In the genomic region with DNA sequence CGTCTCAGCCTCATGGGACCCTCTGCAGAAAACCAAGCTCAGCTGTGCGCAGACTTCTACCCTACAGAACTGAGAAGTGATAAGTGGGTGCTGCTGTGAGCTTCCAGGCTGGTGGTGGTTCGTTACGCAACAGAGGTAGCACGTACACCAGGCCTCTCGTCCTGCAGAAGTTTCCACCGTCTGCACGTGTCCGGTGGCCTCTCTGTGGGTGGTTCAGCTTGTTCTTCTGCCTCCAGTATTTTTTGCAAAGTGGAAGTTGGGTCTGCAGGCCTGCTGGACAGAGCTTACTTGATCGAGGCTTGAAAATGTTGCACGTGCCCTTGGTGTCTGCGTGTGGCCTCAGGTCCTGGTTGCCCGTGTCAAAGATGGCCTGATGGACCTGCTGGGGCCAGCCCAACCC, we compare ENCODE assay signal across 1 cellular context.
TF ChIP-seq lines count a peak whose summit lies in the region.

No MANE protein-coding gene starts in this region.

TF ChIP-seq in HepG2, 621 proteins besides CTCF, POLR2A, EP300 and RAD21 (continued from another document):
- TF ChIP-seq ARID3A (IDR thresholded peaks at IDR 0.05; ENCODE audit: low read depth, low read length) (no peak), SP1 (IDR thresholded peaks at IDR 0.05) (no peak), SP1 (CRISPR knock-in tag; IDR thresholded peaks at IDR 0.05) (no peak), ZNF235 (CRISPR knock-in tag; IDR thresholded peaks at IDR 0.05; ENCODE audit: borderline replicate concordance) (no peak), CHD2 (IDR thresholded peaks at IDR 0.05; ENCODE audit: low read depth, low read length) (no peak)
- TF ChIP-seq, protein P1, sequence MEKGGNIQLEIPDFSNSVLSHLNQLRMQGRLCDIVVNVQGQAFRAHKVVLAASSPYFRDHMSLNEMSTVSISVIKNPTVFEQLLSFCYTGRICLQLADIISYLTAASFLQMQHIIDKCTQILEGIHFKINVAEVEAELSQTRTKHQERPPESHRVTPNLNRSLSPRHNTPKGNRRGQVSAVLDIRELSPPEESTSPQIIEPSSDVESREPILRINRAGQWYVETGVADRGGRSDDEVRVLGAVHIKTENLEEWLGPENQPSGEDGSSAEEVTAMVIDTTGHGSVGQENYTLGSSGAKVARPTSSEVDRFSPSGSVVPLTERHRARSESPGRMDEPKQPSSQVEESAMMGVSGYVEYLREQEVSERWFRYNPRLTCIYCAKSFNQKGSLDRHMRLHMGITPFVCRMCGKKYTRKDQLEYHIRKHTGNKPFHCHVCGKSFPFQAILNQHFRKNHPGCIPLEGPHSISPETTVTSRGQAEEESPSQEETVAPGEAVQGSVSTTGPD (CRISPR knock-in tag; IDR thresholded peaks at IDR 0.05), result no peak
- TF ChIP-seq, protein P2, sequence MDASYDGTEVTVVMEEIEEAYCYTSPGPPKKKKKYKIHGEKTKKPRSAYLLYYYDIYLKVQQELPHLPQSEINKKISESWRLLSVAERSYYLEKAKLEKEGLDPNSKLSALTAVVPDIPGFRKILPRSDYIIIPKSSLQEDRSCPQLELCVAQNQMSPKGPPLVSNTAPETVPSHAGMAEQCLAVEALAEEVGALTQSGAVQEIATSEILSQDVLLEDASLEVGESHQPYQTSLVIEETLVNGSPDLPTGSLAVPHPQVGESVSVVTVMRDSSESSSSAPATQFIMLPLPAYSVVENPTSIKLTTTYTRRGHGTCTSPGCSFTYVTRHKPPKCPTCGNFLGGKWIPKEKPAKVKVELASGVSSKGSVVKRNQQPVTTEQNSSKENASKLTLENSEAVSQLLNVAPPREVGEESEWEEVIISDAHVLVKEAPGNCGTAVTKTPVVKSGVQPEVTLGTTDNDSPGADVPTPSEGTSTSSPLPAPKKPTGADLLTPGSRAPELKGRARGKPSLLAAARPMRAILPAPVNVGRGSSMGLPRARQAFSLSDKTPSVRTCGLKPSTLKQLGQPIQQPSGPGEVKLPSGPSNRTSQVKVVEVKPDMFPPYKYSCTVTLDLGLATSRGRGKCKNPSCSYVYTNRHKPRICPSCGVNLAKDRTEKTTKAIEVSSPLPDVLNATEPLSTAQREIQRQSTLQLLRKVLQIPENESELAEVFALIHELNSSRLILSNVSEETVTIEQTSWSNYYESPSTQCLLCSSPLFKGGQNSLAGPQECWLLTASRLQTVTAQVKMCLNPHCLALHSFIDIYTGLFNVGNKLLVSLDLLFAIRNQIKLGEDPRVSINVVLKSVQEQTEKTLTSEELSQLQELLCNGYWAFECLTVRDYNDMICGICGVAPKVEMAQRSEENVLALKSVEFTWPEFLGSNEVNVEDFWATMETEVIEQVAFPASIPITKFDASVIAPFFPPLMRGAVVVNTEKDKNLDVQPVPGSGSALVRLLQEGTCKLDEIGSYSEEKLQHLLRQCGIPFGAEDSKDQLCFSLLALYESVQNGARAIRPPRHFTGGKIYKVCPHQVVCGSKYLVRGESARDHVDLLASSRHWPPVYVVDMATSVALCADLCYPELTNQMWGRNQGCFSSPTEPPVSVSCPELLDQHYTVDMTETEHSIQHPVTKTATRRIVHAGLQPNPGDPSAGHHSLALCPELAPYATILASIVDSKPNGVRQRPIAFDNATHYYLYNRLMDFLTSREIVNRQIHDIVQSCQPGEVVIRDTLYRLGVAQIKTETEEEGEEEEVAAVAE (CRISPR knock-in tag; IDR thresholded peaks at IDR 0.05; ENCODE audit: borderline replicate concordance), result no peak
